ENCODE assay signal across 29 cellular contexts in genomic region chr11:116190206-116190605, GRCh38.
DNase-seq lines count a peak whose midpoint lies in the region; ATAC-seq, FAIRE-seq and TF ChIP-seq lines count a peak whose summit lies in the region.
"Had no signal": no experiment of that assay in that cellular context is flagged by ENCODE, and none has a peak within 500 bp of the region (broad histone marks: within the 10 kb centered on the region; RNA-seq: fewer than 3 reads in every experiment).

No MANE protein-coding gene starts in this region.

- H3K27me3 ChIP-seq in HepG2 (ENCODE audit: control insufficient read depth in 1 of 2, insufficient read depth in 2 of 2, low read length in 2 of 2) (peaks cover 3 to 8% of the 10 kb centered on the region in 2 experiments; a peak in 3 of 5 replicates), right lobe of liver (no peaks in the 10 kb centered on the region)
- H3K27me3 ChIP-seq in CD8-positive, alpha-beta T cell (ENCODE audit: insufficient read depth, low read length), result peaks cover 12% of the 10 kb centered on the region
- H3K27me3 ChIP-seq: BE2C had no signal

- peak; percentile 28 for DNase-seq in DMS53 (lab: John Stamatoyannopoulos, UW)
- DNase-seq in DMS53 treated with DMSO at 0.1 percent for 48 hours (lab: John Stamatoyannopoulos, UW; ENCODE audit: unreplicated experiment), result no peak
- DNase-seq in HepG2 (ENCODE audit: low spot score), result no peak
- no peak for DNase-seq in right lobe of liver
- no peak for DNase-seq in neural crest cell (ENCODE audit: low read depth, low spot score)
- no peak for DNase-seq in CD8-positive, alpha-beta T cell
- no peak for DNase-seq in left lobe of liver (ENCODE audit: low spot score)
- DNase-seq: BE2C; MM.1S; NCI-H1048; NCI-H1417; NCI-H1694; NCI-H2081 treated with DMSO at 0.1 percent for 48 hours; NCI-H345; NCI-H510A treated with DMSO at 0.1 percent for 48 hours; NCI-H748 treated with DMSO at 0.1 percent for 48 hours; NK-92 treated with Interleukin-12 subunit alpha and Interleukin-12 subunit beta, amount 100 ng/mL, for 24 hours; PC-3; SK-N-SH; SW 1271 had no signal

- H3K9ac ChIP-seq in HepG2 (ENCODE audit: insufficient read depth, low read depth, low read length), result no peak overlapping the region
- H3K9ac ChIP-seq: KMS-11, SK-N-SH had no signal

- 58% methylated on average over 3 of the region's 3 CpGs for WGBS in HepG2 (ENCODE audit: low lambda C conversion rate)
- WGBS in right lobe of liver (ENCODE audit: insufficient coverage, low coverage, low lambda C conversion rate, missing lambda C conversion rate), result 100% methylated on average over 1 of the region's 3 CpGs

- TF ChIP-seq EP300 in HepG2 (IDR thresholded peaks at IDR 0.05; ENCODE audit: low read depth in 2 of 2, low read length in 2 of 2) (no peak), HepG2 (CRISPR knock-in tag; IDR thresholded peaks at IDR 0.05; ENCODE audit: borderline replicate concordance) (no peak)

- H3K36me3 ChIP-seq in HepG2 (replicated peaks in 1 of 2; ENCODE audit: control insufficient read depth in 1 of 2, insufficient read depth in 2 of 2, low read length in 2 of 2) (no peaks in the 10 kb centered on the region), right lobe of liver (no peaks in the 10 kb centered on the region)
- no peaks in the 10 kb centered on the region for H3K36me3 ChIP-seq in CD8-positive, alpha-beta T cell (ENCODE audit: insufficient read depth, low read length)
- H3K36me3 ChIP-seq: BE2C, HAP-1 had no signal

- H3K36me3 Mint-ChIP-seq in neural crest cell (ENCODE audit: low read depth), result no peaks in the 10 kb centered on the region
- no peaks in the 10 kb centered on the region for H3K36me3 Mint-ChIP-seq in CD8-positive, alpha-beta T cell
- H3K36me3 Mint-ChIP-seq: CD14-positive monocyte, IgD-negative memory B cell had no signal

- H3K27ac Mint-ChIP-seq in neural crest cell (ENCODE audit: unreplicated experiment), result no peak overlapping the region
- H3K27ac Mint-ChIP-seq in CD8-positive, alpha-beta T cell, result no peak overlapping the region
- H3K27ac Mint-ChIP-seq: GM23338, IgD-negative memory B cell had no signal

- no peaks in the 10 kb centered on the region for H4K20me1 ChIP-seq in HepG2 (ENCODE audit: insufficient read depth, low read length)

- H3K9me3 Mint-ChIP-seq in neural crest cell, result no peaks in the 10 kb centered on the region
- no peaks in the 10 kb centered on the region for H3K9me3 Mint-ChIP-seq in CD8-positive, alpha-beta T cell
- H3K9me3 Mint-ChIP-seq: GM23338, IgD-negative memory B cell had no signal

- CTCF ChIA-PET in HepG2 (lab: Yijun Ruan, JAX; ENCODE audit: low intra/inter-chr PET ratio, low total read pairs), result no interaction called here
- CTCF ChIA-PET in CD8-positive, alpha-beta T cell (lab: Charles Lee), result no interaction called here

- H3K9me3 ChIP-seq in HepG2 (ENCODE audit: low read length) (no peaks in the 10 kb centered on the region), right lobe of liver (no peaks in the 10 kb centered on the region)
- no peaks in the 10 kb centered on the region for H3K9me3 ChIP-seq in CD8-positive, alpha-beta T cell (ENCODE audit: low read length)
- H3K9me3 ChIP-seq: BE2C, HAP-1, SK-N-SH had no signal

- no peak overlapping the region for H3K4me2 ChIP-seq in HepG2 (ENCODE audit: low read depth, low read length)
- H3K4me2 ChIP-seq: KMS-11, SK-N-SH had no signal

- intact Hi-C loops in HepG2 (cut with micrococcal nuclease; ENCODE audit: unreplicated experiment), result no loop called here
- intact Hi-C loops in right lobe of liver (cut with DNase I), result no loop called here
- intact Hi-C loops in CD8-positive, alpha-beta T cell (cut with DNase I, micrococcal nuclease), result no loop called here

- H3K27ac ChIP-seq in HepG2 (ENCODE audit: extremely low read length, insufficient read depth, low read length), result no peak overlapping the region
- no peak overlapping the region for H3K27ac ChIP-seq in right lobe of liver
- H3K27ac ChIP-seq in CD8-positive, alpha-beta T cell (ENCODE audit: low read depth, low read length), result no peak overlapping the region
- H3K27ac ChIP-seq: 22Rv1, KMS-11 had no signal

- in situ Hi-C loops in HepG2 (cut with HindIII; ENCODE audit: extremely low pct_ligation_motif_present, low pct_unique_long_range_greater_than_20kb), result no loop called here

- FAIRE-seq in HepG2 (lab: Jason Lieb, UNC), result no peak
- FAIRE-seq: D721Med, G401.6 had no signal

- H3K4me3 ChIP-seq in HepG2 (replicated peaks in 1 of 3; ENCODE audit: insufficient read depth in 1 of 3, low read depth in 2 of 3, low read length in 3 of 3) (no peak overlapping the region), right lobe of liver (no peak overlapping the region)
- H3K4me3 ChIP-seq in CD8-positive, alpha-beta T cell (ENCODE audit: low read depth, low read length), result no peak overlapping the region
- H3K4me3 ChIP-seq: GM23338, HAP-1 had no signal

- no peak overlapping the region for H2AFZ ChIP-seq in HepG2 (ENCODE audit: low read length)

- TF ChIP-seq RAD21 in HepG2 (CRISPR knock-in tag; IDR thresholded peaks at IDR 0.05), result no peak

- no peaks in the 10 kb centered on the region for H3K79me2 ChIP-seq in HepG2 (ENCODE audit: insufficient read depth, low read length)

- H3K4me1 Mint-ChIP-seq in neural crest cell, result peaks cover 46% of the 10 kb centered on the region
- H3K4me1 Mint-ChIP-seq in CD8-positive, alpha-beta T cell (ENCODE audit: low read depth), result peaks cover 1% of the 10 kb centered on the region
- H3K4me1 Mint-ChIP-seq: CD14-positive monocyte had no signal

- peak overlapping the region; percentile 48 for H3K4me3 Mint-ChIP-seq in neural crest cell
- H3K4me3 Mint-ChIP-seq in CD8-positive, alpha-beta T cell, result no peak overlapping the region
- H3K4me3 Mint-ChIP-seq: CD14-positive monocyte, GM23338, IgD-negative memory B cell had no signal

- no peak for TF ChIP-seq CTCF in HepG2 (CRISPR knock-in tag; IDR thresholded peaks at IDR 0.05)
- no peak for TF ChIP-seq CTCF in right lobe of liver (IDR thresholded peaks at IDR 0.05)
- no peak for TF ChIP-seq CTCF in neural crest cell (conservative IDR thresholded peaks at IDR 0.05)
- no peak for TF ChIP-seq CTCF in CD8-positive, alpha-beta T cell (IDR thresholded peaks at IDR 0.05)

- H3K27me3 Mint-ChIP-seq in neural crest cell (ENCODE audit: low read depth), result no peaks in the 10 kb centered on the region
- H3K27me3 Mint-ChIP-seq in CD8-positive, alpha-beta T cell (ENCODE audit: low read depth), result peaks cover 33% of the 10 kb centered on the region

- no peak for TF ChIP-seq POLR2A in HepG2 (IDR thresholded peaks at IDR 0.05; ENCODE audit: insufficient read depth in 1 of 2, low read depth in 2 of 2, low read length in 2 of 2)
- no peak for TF ChIP-seq POLR2A in right lobe of liver (IDR thresholded peaks at IDR 0.05)

- H3K4me1 ChIP-seq in HepG2 (ENCODE audit: insufficient read depth, low read length), result peaks cover 11% of the 10 kb centered on the region
- no peaks in the 10 kb centered on the region for H3K4me1 ChIP-seq in right lobe of liver
- H3K4me1 ChIP-seq in CD8-positive, alpha-beta T cell (ENCODE audit: insufficient read depth, low read length), result no peaks in the 10 kb centered on the region

- no TSS peak for BruUV-seq in HepG2 (replicated peaks; lab: Mats Ljungman, UMichigan)

- POLR2A ChIA-PET in HepG2 (lab: Yijun Ruan, JAX), result no interaction called here
- POLR2A ChIA-PET in CD8-positive, alpha-beta T cell (lab: Charles Lee), result no interaction called here

- no peak for ATAC-seq in HepG2
- ATAC-seq in right lobe of liver, result no peak
- no peak for ATAC-seq in CD8-positive, alpha-beta T cell
- ATAC-seq in GM19324 (IDR thresholded peaks at IDR 0.05; ENCODE audit: low FRiP score, unreplicated experiment), result no peak
- no peak for ATAC-seq in left lobe of liver
- ATAC-seq: PC-3 had no signal

TF ChIP-seq in HepG2, 621 proteins besides CTCF, POLR2A, EP300 and RAD21:
- peak; percentile 23; the same call in 1 of the 2 replicates for TF ChIP-seq MNT (IDR thresholded peaks at IDR 0.05)
- TF ChIP-seq NBN (conservative IDR thresholded peaks at IDR 0.05), result no peak
